ENCODE assay signal across 1 cellular context in genomic region chr16:5438591-5438990, GRCh38.
TF ChIP-seq lines count a peak whose summit lies in the region.

No MANE protein-coding gene starts in this region.

TF ChIP-seq in K562, 482 proteins besides CTCF, POLR2A, EP300 and RAD21 (continued from another document):
- TF ChIP-seq ZNF518B (CRISPR knock-in tag; IDR thresholded peaks at IDR 0.05) (no peak), SMARCA5 (IDR thresholded peaks at IDR 0.05) (no peak), NONO (IDR thresholded peaks at IDR 0.05; ENCODE audit: low read depth in 2 of 2, low read length in 1 of 2) (no peak), L3MBTL2 (IDR thresholded peaks at IDR 0.05) (peak; percentile 33; the same call in 1 of the 2 replicates), CBFA2T2 (conservative IDR thresholded peaks at IDR 0.05) (peak; percentile 23; the same call in 1 of the 2 replicates), DDX20 (tag; IDR thresholded peaks at IDR 0.05; ENCODE audit: low read depth) (no peak), FOS (IDR thresholded peaks at IDR 0.05; ENCODE audit: extremely low read depth, insufficient read length) (peak; percentile 20)
- TF ChIP-seq, protein P1, sequence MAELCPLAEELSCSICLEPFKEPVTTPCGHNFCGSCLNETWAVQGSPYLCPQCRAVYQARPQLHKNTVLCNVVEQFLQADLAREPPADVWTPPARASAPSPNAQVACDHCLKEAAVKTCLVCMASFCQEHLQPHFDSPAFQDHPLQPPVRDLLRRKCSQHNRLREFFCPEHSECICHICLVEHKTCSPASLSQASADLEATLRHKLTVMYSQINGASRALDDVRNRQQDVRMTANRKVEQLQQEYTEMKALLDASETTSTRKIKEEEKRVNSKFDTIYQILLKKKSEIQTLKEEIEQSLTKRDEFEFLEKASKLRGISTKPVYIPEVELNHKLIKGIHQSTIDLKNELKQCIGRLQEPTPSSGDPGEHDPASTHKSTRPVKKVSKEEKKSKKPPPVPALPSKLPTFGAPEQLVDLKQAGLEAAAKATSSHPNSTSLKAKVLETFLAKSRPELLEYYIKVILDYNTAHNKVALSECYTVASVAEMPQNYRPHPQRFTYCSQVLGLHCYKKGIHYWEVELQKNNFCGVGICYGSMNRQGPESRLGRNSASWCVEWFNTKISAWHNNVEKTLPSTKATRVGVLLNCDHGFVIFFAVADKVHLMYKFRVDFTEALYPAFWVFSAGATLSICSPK (IDR thresholded peaks at IDR 0.05; ENCODE audit: borderline replicate concordance) = no peak
- TF ChIP-seq, protein P2, sequence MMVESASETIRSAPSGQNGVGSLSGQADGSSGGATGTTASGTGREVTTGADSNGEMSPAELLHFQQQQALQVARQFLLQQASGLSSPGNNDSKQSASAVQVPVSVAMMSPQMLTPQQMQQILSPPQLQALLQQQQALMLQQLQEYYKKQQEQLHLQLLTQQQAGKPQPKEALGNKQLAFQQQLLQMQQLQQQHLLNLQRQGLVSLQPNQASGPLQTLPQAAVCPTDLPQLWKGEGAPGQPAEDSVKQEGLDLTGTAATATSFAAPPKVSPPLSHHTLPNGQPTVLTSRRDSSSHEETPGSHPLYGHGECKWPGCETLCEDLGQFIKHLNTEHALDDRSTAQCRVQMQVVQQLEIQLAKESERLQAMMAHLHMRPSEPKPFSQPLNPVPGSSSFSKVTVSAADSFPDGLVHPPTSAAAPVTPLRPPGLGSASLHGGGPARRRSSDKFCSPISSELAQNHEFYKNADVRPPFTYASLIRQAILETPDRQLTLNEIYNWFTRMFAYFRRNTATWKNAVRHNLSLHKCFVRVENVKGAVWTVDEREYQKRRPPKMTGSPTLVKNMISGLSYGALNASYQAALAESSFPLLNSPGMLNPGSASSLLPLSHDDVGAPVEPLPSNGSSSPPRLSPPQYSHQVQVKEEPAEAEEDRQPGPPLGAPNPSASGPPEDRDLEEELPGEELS (CRISPR knock-in tag; IDR thresholded peaks at IDR 0.05; ENCODE audit: borderline replicate concordance) = no peak
